ENCODE assay signal across 14 cellular contexts in the genomic region with DNA sequence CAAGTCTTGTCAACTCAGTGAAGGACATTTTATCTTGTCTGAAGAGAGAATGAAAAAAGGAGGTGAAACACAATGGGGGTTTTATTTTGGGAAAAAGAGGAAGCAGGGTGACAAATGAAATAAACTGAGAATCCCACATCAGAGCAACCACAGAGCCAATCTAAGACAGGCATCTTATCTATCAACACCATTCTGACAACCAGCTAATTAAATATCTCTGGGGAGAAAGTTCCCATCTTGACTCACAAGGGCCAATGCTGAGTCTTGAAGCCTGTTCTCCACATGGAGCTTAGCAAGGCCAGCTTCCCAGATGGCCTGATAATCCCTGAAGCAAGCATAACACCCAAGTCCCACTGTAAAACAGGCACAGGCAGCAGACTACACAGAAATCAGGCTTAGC. TPM values are rescaled to one million over a fixed set of nuclear protein-coding genes. Genes with fewer than 3 reads are reported as not detected.
A peak's percentile ranks its signal among the peaks of the same experiment; 100 is the strongest.
DNase-seq lines count a peak whose midpoint lies in the region; ATAC-seq and TF ChIP-seq lines count a peak whose summit lies in the region.
"Had no signal": no experiment of that assay in that cellular context is flagged by ENCODE, and none has a peak within 500 bp of the region (broad histone marks: within the 10 kb centered on the region; RNA-seq: fewer than 3 reads in every experiment).

No MANE protein-coding gene starts in this region.

- H3K27ac ChIP-seq in BLaER1, result no peak overlapping the region
- H3K27ac ChIP-seq in effector memory CD4-positive, alpha-beta T cell (ENCODE audit: insufficient read depth, low read length, poor library complexity, severe bottlenecking), result no peak overlapping the region
- H3K27ac ChIP-seq: C4-2B had no signal

- ATAC-seq in HG02610 (IDR thresholded peaks at IDR 0.05; ENCODE audit: unreplicated experiment), result peak; percentile 39
- ATAC-seq in GM21528 (IDR thresholded peaks at IDR 0.05; ENCODE audit: low FRiP score, unreplicated experiment), result no peak
- ATAC-seq: activated T-cell treated with anti-CD3 and anti-CD28 coated beads, Interleukin-2, amount 50 U/mL, for 4 hours; stimulated activated effector memory CD8-positive, alpha-beta T cell treated with anti-CD3 and anti-CD28 coated beads, Interleukin-12 subunit alpha, Interleukin-12 subunit beta, amount 100 ng/mL, for 72 hours had no signal

- H3K9ac ChIP-seq in BLaER1, result no peak overlapping the region

- H3K4me1 ChIP-seq in BLaER1, result peaks cover 56% of the 10 kb centered on the region
- no peaks in the 10 kb centered on the region for H3K4me1 ChIP-seq in effector memory CD4-positive, alpha-beta T cell (ENCODE audit: control insufficient read depth, insufficient read depth, low read length, poor library complexity, severe bottlenecking)

- peak overlapping the region; percentile 81 for H3K4me2 ChIP-seq in BLaER1

- no peak overlapping the region for H3K4me3 ChIP-seq in BLaER1
- H3K4me3 ChIP-seq in fibroblast of villous mesenchyme (ENCODE audit: low read depth, low read length), result no peak overlapping the region
- H3K4me3 ChIP-seq in effector memory CD4-positive, alpha-beta T cell (ENCODE audit: insufficient read depth, low read depth, low read length, poor library complexity, severe bottlenecking), result no peak overlapping the region

- no peaks in the 10 kb centered on the region for H3K9me3 ChIP-seq in BLaER1
- H3K9me3 ChIP-seq in effector memory CD4-positive, alpha-beta T cell (ENCODE audit: control insufficient read depth, low read length), result no peaks in the 10 kb centered on the region

- H4K20me1 ChIP-seq in BLaER1, result no peaks in the 10 kb centered on the region

- no peaks in the 10 kb centered on the region for H3K36me3 ChIP-seq in BLaER1
- no peaks in the 10 kb centered on the region for H3K36me3 ChIP-seq in effector memory CD4-positive, alpha-beta T cell (ENCODE audit: control insufficient read depth, insufficient read depth, low read length)

- H3K27me3 ChIP-seq in BLaER1, result no peaks in the 10 kb centered on the region
- H3K27me3 ChIP-seq in effector memory CD4-positive, alpha-beta T cell (replicated peaks; ENCODE audit: control insufficient read depth, insufficient read depth, low read length, poor library complexity, severe bottlenecking), result no peaks in the 10 kb centered on the region

- no peak for TF ChIP-seq CTCF in fibroblast of villous mesenchyme (IDR thresholded peaks at IDR 0.05; ENCODE audit: insufficient read depth, low read depth, low read length)

- DNase-seq in OCI-M1 (lab: John Stamatoyannopoulos, UW) (peak; percentile 90), fibroblast of villous mesenchyme (ENCODE audit: low read depth) (peak; percentile 82), islet precursor cell (no peak), NCI-H774 (lab: John Stamatoyannopoulos, UW) (no peak)
- DNase-seq in effector memory CD4-positive, alpha-beta T cell, result no peak
- DNase-seq: activated T-cell treated with anti-CD3 and anti-CD28 coated beads, Interleukin-2, amount 50 U/mL, for 4 hours; aorta; KG1; posterior cingulate gyrus had no signal

RNA-seq across cellular contexts. Expression of gene DPYSL3, which starts 30.4 kb away (rescaled TPM):
- 126 and 161 TPM in 2 replicates for total RNA-seq in fibroblast of villous mesenchyme

Comparison
In these comparisons a context has a peak if more than half of its experiments do, and no peak if none do; other contexts are left out.
1. DNase-seq: peak in OCI-M1 (single experiment) and fibroblast of villous mesenchyme (single experiment); none in islet precursor cell (single experiment), effector memory CD4-positive, alpha-beta T cell (0 of 3) and NCI-H774 (single experiment).